ENCODE assay signal across 14 cellular contexts in genomic region chr10:119525116-119525515, GRCh38.
"Had no signal": no experiment of that assay in that cellular context is flagged by ENCODE, and none has a peak within 500 bp of the region (broad histone marks: within the 10 kb centered on the region; RNA-seq: fewer than 3 reads in every experiment).

No MANE protein-coding gene starts in this region.

- H3K36me3 Mint-ChIP-seq: WTC11 had no signal

- H3K4me1 ChIP-seq: lower lobe of right lung, tibial nerve had no signal

- DNase-seq: activated CD4-positive, alpha-beta T cell treated with anti-CD3 and anti-CD28 coated beads for 48 hours; activated CD8-positive, alpha-beta memory T cell treated with anti-CD3 and anti-CD28 coated beads for 24 hours; activated CD8-positive, alpha-beta memory T cell treated with anti-CD3 and anti-CD28 coated beads, Interleukin-2, amount 50 U/mL, for 48 hours; foreskin fibroblast; lower lobe of right lung; stimulated activated CD4-positive, alpha-beta T cell treated with anti-CD3 and anti-CD28 coated beads, Interleukin-12 subunit alpha, Interleukin-12 subunit beta, amount 100 ng/mL, for 4 hours; stimulated activated CD4-positive, alpha-beta T cell treated with anti-CD3 and anti-CD28 coated beads, Interleukin-1b, Interleukin-23, amount 100 ng/mL, for 48 hours; stimulated activated CD8-positive, alpha-beta memory T cell treated with anti-CD3 and anti-CD28 coated beads, Interleukin-4, amount 100 ng/mL, for 48 hours; stimulated activated naive CD8-positive, alpha-beta T cell treated with anti-CD3 and anti-CD28 coated beads, Interleukin-15, Interleukin-2, amounts not matched to agents 100 U/mL and 50 U/mL, for 24 hours; substantia nigra had no signal

- H3K27ac ChIP-seq: epithelial cell of prostate, lower lobe of right lung, tibial nerve had no signal

- H3K9me3 ChIP-seq: lower lobe of right lung, tibial nerve had no signal

- H3K4me3 Mint-ChIP-seq: WTC11 had no signal

- H3K9me3 Mint-ChIP-seq: WTC11 had no signal

- H3K27me3 ChIP-seq: tibial nerve had no signal

- ATAC-seq: stimulated activated naive CD8-positive, alpha-beta T cell treated with anti-CD3 and anti-CD28 coated beads, Interleukin-15, Interleukin-2, amounts not matched to agents 100 U/mL and 50 U/mL, for 24 hours; WTC11 had no signal

- H3K27ac Mint-ChIP-seq: progenitor cell of endocrine pancreas, WTC11 had no signal

- H3K4me3 ChIP-seq: lower lobe of right lung, tibial nerve had no signal
